Comparison of ENCODE assay signal across 12 cellular contexts in genomic region chr5:88691945-88692868, GRCh38.
A peak's percentile ranks its signal among the peaks of the same experiment; 100 is the strongest.
DNase-seq lines count a peak whose midpoint lies in the region; ATAC-seq and TF ChIP-seq lines count a peak whose summit lies in the region.
"Had no signal": no experiment of that assay in that cellular context is flagged by ENCODE, and none has a peak within 500 bp of the region (broad histone marks: within the 10 kb centered on the region; RNA-seq: fewer than 3 reads in every experiment).

No MANE protein-coding gene starts in this region.

- H3K4me2 ChIP-seq in PC-3 (ENCODE audit: low read length) = peak overlapping the region; percentile 93
- peak overlapping the region; percentile 62 for H3K4me2 ChIP-seq in fibroblast of lung (ENCODE audit: extremely low read depth, insufficient read depth, low read length)

- no peak overlapping the region for H3K27ac ChIP-seq in PC-3 (ENCODE audit: low read length)
- H3K27ac ChIP-seq in fibroblast of lung (ENCODE audit: insufficient read depth, low read length) = no peak overlapping the region
- H3K27ac ChIP-seq: adrenal gland had no signal

- H3K4me1 Mint-ChIP-seq in activated T-cell treated with anti-CD3 and anti-CD28 coated beads, Interleukin-2, amount 50 U/mL, for 24 hours (ENCODE audit: low read depth) = peaks cover 21% of the 10 kb centered on the region

- H3K4me1 ChIP-seq in PC-3 (ENCODE audit: insufficient read depth, low read length) = peaks cover 16% of the 10 kb centered on the region; the same call in 1 of the 2 replicates
- peaks cover 2% of the 10 kb centered on the region for H3K4me1 ChIP-seq in fibroblast of lung (ENCODE audit: control insufficient read depth, extremely low read depth, insufficient read depth, low read length)

- H3K36me3 ChIP-seq in PC-3 (ENCODE audit: low read depth, low read length) (no peaks in the 10 kb centered on the region), fibroblast of lung (ENCODE audit: control insufficient read depth, insufficient read depth, low read length) (no peaks in the 10 kb centered on the region)
- H3K36me3 ChIP-seq: adrenal gland had no signal

- H3K4me3 Mint-ChIP-seq in activated T-cell treated with anti-CD3 and anti-CD28 coated beads, Interleukin-2, amount 50 U/mL, for 24 hours = no peak overlapping the region

- H3K9me2 ChIP-seq in PC-3 (replicated peaks; ENCODE audit: low read length) = no peaks in the 10 kb centered on the region

- intact Hi-C loops in PC-3 (cut with micrococcal nuclease) (loop anchor here (1.0 to 10.0 kb wide), 4 partner anchors 32 to 1267 kb away; no protein-coding TSS in a partner anchor), posterior cingulate gyrus (cut with DNase I) (loop anchor here (5.0 kb wide), 2 partner anchors 795 to 910 kb away; no protein-coding TSS in a partner anchor)

- H3K4me3 ChIP-seq in PC-3 (ENCODE audit: low read length) (peak overlapping the region; percentile 70), fibroblast of lung (replicated peaks in 1 of 4; ENCODE audit: control extremely low read depth in 1 of 4, insufficient read depth in 1 of 4, low read depth in 3 of 4, low read length in 4 of 4) (peak overlapping the region in 3 of 4 experiments; percentile 4 to 34 (median 4))

- H3K9me3 ChIP-seq in PC-3 (ENCODE audit: low read length) (no peaks in the 10 kb centered on the region), fibroblast of lung (ENCODE audit: control insufficient read depth, insufficient read depth, low read depth, low read length) (no peaks in the 10 kb centered on the region)
- H3K9me3 ChIP-seq: adrenal gland had no signal

- DNase-seq in PC-3 (peak; percentile 20), fibroblast of lung (ENCODE audit: low read depth in 2 of 2) (peak in 1 of 2 donors; percentile 45), posterior cingulate gyrus (peak in 6 of 10 donors; percentile 20 to 89 (median 64)), hepatic stellate cell (ENCODE audit: low spot score) (no peak)
- DNase-seq in stimulated activated naive CD4-positive, alpha-beta T cell (lab: John Stamatoyannopoulos, UW) = no peak
- no peak for DNase-seq in activated T-cell treated with anti-CD3 and anti-CD28 coated beads, Interleukin-2, amount 50 U/mL, for 24 hours
- DNase-seq in activated effector memory CD4-positive, alpha-beta T cell treated with Interleukin-2 at 50 U/mL for 16 hours = no peak
- DNase-seq: adrenal gland; NCI-H2171; stimulated activated naive CD4-positive, alpha-beta T cell treated with Interleukin-2 at 50 U/mL for 16 hours; T1000 had no signal

- BruUV-seq in PC-3 (replicated peaks; lab: Mats Ljungman, UMichigan) = no TSS peak

- H3K9ac ChIP-seq in PC-3 (ENCODE audit: low read length) (no peak overlapping the region), fibroblast of lung (ENCODE audit: insufficient read depth, low read length) (no peak overlapping the region)

- peak; percentile 21 for ATAC-seq in PC-3

- TF ChIP-seq CTCF in GM12873 (IDR thresholded peaks at IDR 0.05; ENCODE audit: insufficient read depth, low read depth, low read length, missing control alignments) (peak; percentile 3), PC-3 (conservative IDR thresholded peaks at IDR 0.05; ENCODE audit: low read depth, low read length) (0 out of 2 replicates have a peak, but pooled peaks have one; percentile 10), fibroblast of lung (conservative IDR thresholded peaks at IDR 0.05 in 1 of 2, IDR thresholded peaks at IDR 0.05 in 1 of 2; ENCODE audit: low read depth in 1 of 2, low read length in 2 of 2) (no peak)

- no peak overlapping the region for H3K27ac Mint-ChIP-seq in activated T-cell treated with anti-CD3 and anti-CD28 coated beads, Interleukin-2, amount 50 U/mL, for 24 hours

- H4K20me1 ChIP-seq in PC-3 (ENCODE audit: low read length) (no peaks in the 10 kb centered on the region), fibroblast of lung (ENCODE audit: control insufficient read depth, extremely low read depth, insufficient read depth, low read length) (no peaks in the 10 kb centered on the region)

- H3K27me3 ChIP-seq in PC-3 (ENCODE audit: low read length) (peaks cover 28% of the 10 kb centered on the region), fibroblast of lung (ENCODE audit: control insufficient read depth, insufficient read depth, low read length) (peaks cover 78% of the 10 kb centered on the region)

- CTCF ChIA-PET in PC-3 (lab: Charles Lee) = interaction anchor here (0.6 to 2.5 kb wide), 9 partner anchors 32 to 1664 kb away, joined by 3 to 13 read pairs (median 4); no protein-coding TSS in a partner anchor

- POLR2A ChIA-PET in PC-3 (lab: Charles Lee; ENCODE audit: unreplicated experiment) = interaction anchor here (0.6 kb wide), 2 partner anchors 405 to 534 kb away, joined by 3 to 7 read pairs; no protein-coding TSS in a partner anchor

- peaks cover 96% of the 10 kb centered on the region for H3K27me3 Mint-ChIP-seq in activated T-cell treated with anti-CD3 and anti-CD28 coated beads, Interleukin-2, amount 50 U/mL, for 24 hours

- no peaks in the 10 kb centered on the region for H3K79me2 ChIP-seq in PC-3 (ENCODE audit: low read length)
- H3K79me2 ChIP-seq in fibroblast of lung (ENCODE audit: control insufficient read depth, insufficient read depth, low read length) = no peaks in the 10 kb centered on the region

- no peaks in the 10 kb centered on the region for H3K36me3 Mint-ChIP-seq in activated T-cell treated with anti-CD3 and anti-CD28 coated beads, Interleukin-2, amount 50 U/mL, for 24 hours (ENCODE audit: low read depth)

- H2AFZ ChIP-seq in PC-3 (ENCODE audit: low read length) (peak overlapping the region; percentile 85), fibroblast of lung (ENCODE audit: low read length) (peak overlapping the region; percentile 41)

- H3K9me3 Mint-ChIP-seq in activated T-cell treated with anti-CD3 and anti-CD28 coated beads, Interleukin-2, amount 50 U/mL, for 24 hours = no peaks in the 10 kb centered on the region

- H3F3A ChIP-seq in PC-3 (ENCODE audit: low read length, unreplicated experiment) = no peaks in the 10 kb centered on the region

Comparison
In these comparisons a context has a peak if more than half of its experiments do, and no peak if none do; other contexts are left out.
1. CTCF ChIP-seq: peak in GM12873 (single experiment) and PC-3 (single experiment); none in fibroblast of lung (0 of 2).
2. DNase-seq: peak in PC-3 (single experiment) and posterior cingulate gyrus (6 of 10); none in hepatic stellate cell (single experiment), stimulated activated naive CD4-positive, alpha-beta T cell (0 of 6), activated T-cell treated with anti-CD3 and anti-CD28 coated beads, Interleukin-2, amount 50 U/mL, for 24 hours (single experiment) and activated effector memory CD4-positive, alpha-beta T cell treated with Interleukin-2 at 50 U/mL for 16 hours (single experiment).